ENCODE assay signal across 16 cellular contexts in the genomic region with DNA sequence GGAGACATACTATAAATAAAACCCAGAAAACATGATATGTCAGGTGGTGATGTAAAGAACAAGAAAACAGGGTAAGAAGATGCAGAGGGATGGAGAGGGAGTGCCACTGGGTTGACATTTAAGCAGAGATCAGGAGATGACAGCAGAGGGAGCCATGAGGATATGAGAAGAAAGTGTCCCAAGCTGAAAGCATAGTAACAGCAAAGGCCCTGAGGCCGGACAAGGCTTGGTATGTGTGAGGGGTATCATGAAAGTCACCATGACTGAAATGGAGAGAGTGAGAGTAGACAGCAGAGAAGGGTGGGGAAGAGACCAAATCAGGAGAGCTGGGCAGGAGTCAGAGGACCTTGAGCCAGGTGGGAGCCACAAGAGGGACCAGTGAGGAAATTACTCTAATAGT. TPM values are rescaled to one million over a fixed set of nuclear protein-coding genes. Genes with fewer than 3 reads are reported as not detected.
DNase-seq lines count a peak whose midpoint lies in the region; ATAC-seq and TF ChIP-seq lines count a peak whose summit lies in the region.
"Had no signal": no experiment of that assay in that cellular context is flagged by ENCODE, and none has a peak within 500 bp of the region (broad histone marks: within the 10 kb centered on the region; RNA-seq: fewer than 3 reads in every experiment).

No MANE protein-coding gene starts in this region.

- intact Hi-C loops in activated CD4-positive, alpha-beta T cell treated with anti-CD3 and anti-CD28 coated beads for 36 hours (cut with DNase I, micrococcal nuclease): loop anchor here (5.0 to 10.0 kb wide), 2 partner anchors 47 to 635 kb away; no protein-coding TSS in a partner anchor
- intact Hi-C loops in Right ventricle myocardium superior (cut with DNase I): no loop called here

- no peak overlapping the region for H3K4me3 Mint-ChIP-seq in activated CD4-positive, alpha-beta T cell treated with anti-CD3 and anti-CD28 coated beads for 36 hours

- in situ Hi-C loops in SK-MEL-5 (cut with HindIII; ENCODE audit: low pct_unique_long_range_greater_than_20kb, low sequenced_read_pairs): no loop called here

- peaks cover 37% of the 10 kb centered on the region for H3K36me3 Mint-ChIP-seq in activated CD4-positive, alpha-beta T cell treated with anti-CD3 and anti-CD28 coated beads for 36 hours (ENCODE audit: low read depth)

- CTCF ChIA-PET in activated CD4-positive, alpha-beta T cell treated with anti-CD3 and anti-CD28 coated beads for 36 hours (lab: Charles Lee): no interaction called here

- no peak for TF ChIP-seq POLR2A in erythroblast (IDR thresholded peaks at IDR 0.05; ENCODE audit: low read length)

- no peaks in the 10 kb centered on the region for H3K27me3 Mint-ChIP-seq in activated CD4-positive, alpha-beta T cell treated with anti-CD3 and anti-CD28 coated beads for 36 hours

- H3K27ac Mint-ChIP-seq in activated CD4-positive, alpha-beta T cell treated with anti-CD3 and anti-CD28 coated beads for 36 hours: peak overlapping the region; percentile 56

- no peak for ATAC-seq in activated CD4-positive, alpha-beta T cell treated with anti-CD3 and anti-CD28 coated beads for 36 hours
- no peak for ATAC-seq in Right ventricle myocardium superior (ENCODE audit: poor library complexity)
- no peak for ATAC-seq in GM21576 (IDR thresholded peaks at IDR 0.05; ENCODE audit: unreplicated experiment)
- ATAC-seq: HCT116 had no signal

- POLR2A ChIA-PET in activated CD4-positive, alpha-beta T cell treated with anti-CD3 and anti-CD28 coated beads for 36 hours (lab: Charles Lee): no interaction called here

- H3K9me3 Mint-ChIP-seq in activated CD4-positive, alpha-beta T cell treated with anti-CD3 and anti-CD28 coated beads for 36 hours (ENCODE audit: low read depth): no peaks in the 10 kb centered on the region

- peak; percentile 10 for TF ChIP-seq CTCF in GM12873 (IDR thresholded peaks at IDR 0.05; ENCODE audit: insufficient read depth, low read depth, low read length, missing control alignments)

- DNase-seq in activated CD4-positive, alpha-beta T cell treated with anti-CD3 and anti-CD28 coated beads for 36 hours: no peak
- DNase-seq in activated CD4-positive, alpha-beta T cell treated with anti-CD3 and anti-CD28 coated beads, Interleukin-2, amount 50 U/mL, for 1 hour: no peak
- DNase-seq in SK-MEL-5 (ENCODE audit: low read depth, low spot score) (peak; percentile 22), erythroblast (lab: John Stamatoyannopoulos, UW) (peak; percentile 31 to 42), Right ventricle myocardium superior (no peak), NCI-H2196 (lab: John Stamatoyannopoulos, UW; ENCODE audit: unreplicated experiment) (no peak)
- DNase-seq: activated CD8-positive, alpha-beta memory T cell treated with anti-CD3 and anti-CD28 coated beads, Interleukin-2, amount 50 U/mL, for 4 hours; COR-L47; effector CD8-positive, alpha-beta T cell; hippocampal formation; NCI-H2029 treated with DMSO at 0.1 percent for 48 hours; PC-9; uterus had no signal

- peaks cover 20% of the 10 kb centered on the region for H3K4me1 Mint-ChIP-seq in activated CD4-positive, alpha-beta T cell treated with anti-CD3 and anti-CD28 coated beads for 36 hours

RNA-seq across cellular contexts. Expression of gene GPKOW, which starts 3.4 kb away (rescaled TPM):
- total RNA-seq in activated CD4-positive, alpha-beta T cell treated with anti-CD3 and anti-CD28 coated beads for 36 hours: 10 to 100 TPM; 17.8 to 21.2 TPM
- total RNA-seq in SK-MEL-5 (2014; rRNA removed; shearing (Covaris generic)): 29.0 and 31.2 TPM in 2 replicates
- polyA plus RNA-seq in SK-MEL-5 (2015; cell fraction: cytosol; rRNA removed): 27.9 and 30.9 TPM in 2 replicates
- polyA plus RNA-seq in SK-MEL-5 (2015; cell fraction: nucleus; rRNA removed): 8.4 and 12.3 TPM in 2 replicates
- total RNA-seq in Right ventricle myocardium superior: 17.8 TPM

RNA-seq across cellular contexts. Expression of gene WDR45, which starts 40.4 kb away (rescaled TPM):
- total RNA-seq in activated CD4-positive, alpha-beta T cell treated with anti-CD3 and anti-CD28 coated beads for 36 hours: 10 to 100 TPM; 22.4 to 23.9 TPM
- total RNA-seq in SK-MEL-5 (2014; rRNA removed; shearing (Covaris generic)): 71.6 and 87.0 TPM in 2 replicates
- polyA plus RNA-seq in SK-MEL-5 (2015; cell fraction: cytosol; rRNA removed): 79.8 and 81.5 TPM in 2 replicates
- 370 and 434 TPM in 2 replicates for polyA plus RNA-seq in SK-MEL-5 (2015; cell fraction: nucleus; rRNA removed)
- 79.0 TPM for total RNA-seq in Right ventricle myocardium superior

RNA-seq across cellular contexts. Expression of gene MAGIX, which starts 42.5 kb away (rescaled TPM):
- 1 to 10 TPM in 1 of 2 experiments, under 1 TPM in 1; 0.49 to 1.3 TPM for total RNA-seq in activated CD4-positive, alpha-beta T cell treated with anti-CD3 and anti-CD28 coated beads for 36 hours
- total RNA-seq in SK-MEL-5 (2014; rRNA removed; shearing (Covaris generic)): 1.4 and 2.6 TPM in 2 replicates
- polyA plus RNA-seq in SK-MEL-5 (2015; cell fraction: cytosol; rRNA removed): 2.7 and 3.5 TPM in 2 replicates
- polyA plus RNA-seq in SK-MEL-5 (2015; cell fraction: nucleus; rRNA removed): 1.3 and 2.1 TPM in 2 replicates
- total RNA-seq in Right ventricle myocardium superior: 5.3 TPM

RNA-seq across cellular contexts. Expression of gene PRAF2, which starts 46.3 kb away (rescaled TPM):
- total RNA-seq in activated CD4-positive, alpha-beta T cell treated with anti-CD3 and anti-CD28 coated beads for 36 hours: 10 to 100 TPM in 1 of 2 experiments, 1 to 10 TPM in 1; 9.1 to 11.5 TPM
- total RNA-seq in SK-MEL-5 (2014; rRNA removed; shearing (Covaris generic)): 2.3 and 4.8 TPM in 2 replicates
- 21.0 and 30.6 TPM in 2 replicates for polyA plus RNA-seq in SK-MEL-5 (2015; cell fraction: cytosol; rRNA removed)
- 24.6 and 30.5 TPM in 2 replicates for polyA plus RNA-seq in SK-MEL-5 (2015; cell fraction: nucleus; rRNA removed)
- 6.9 TPM for total RNA-seq in Right ventricle myocardium superior

RNA-seq across cellular contexts. Expression of gene PLP2, which starts 51.6 kb away (rescaled TPM):
- total RNA-seq in activated CD4-positive, alpha-beta T cell treated with anti-CD3 and anti-CD28 coated beads for 36 hours: 100 to 1,000 TPM; 174 to 202 TPM
- total RNA-seq in SK-MEL-5 (2014; rRNA removed; shearing (Covaris generic)): 8.1 and 9.1 TPM in 2 replicates
- polyA plus RNA-seq in SK-MEL-5 (2015; cell fraction: cytosol; rRNA removed): 14.3 and 14.8 TPM in 2 replicates
- 0.60 and 1.9 TPM in 2 replicates for polyA plus RNA-seq in SK-MEL-5 (2015; cell fraction: nucleus; rRNA removed)
- total RNA-seq in Right ventricle myocardium superior: 50.1 TPM

Comparison
In these comparisons a context has a peak if more than half of its experiments do, and no peak if none do; other contexts are left out.
1. DNase-seq: peak in SK-MEL-5 (single experiment) and erythroblast (2 of 2); none in activated CD4-positive, alpha-beta T cell treated with anti-CD3 and anti-CD28 coated beads for 36 hours (single experiment), activated CD4-positive, alpha-beta T cell treated with anti-CD3 and anti-CD28 coated beads, Interleukin-2, amount 50 U/mL, for 1 hour (single experiment), Right ventricle myocardium superior (single experiment) and NCI-H2196 (single experiment).